In the genomic region with DNA sequence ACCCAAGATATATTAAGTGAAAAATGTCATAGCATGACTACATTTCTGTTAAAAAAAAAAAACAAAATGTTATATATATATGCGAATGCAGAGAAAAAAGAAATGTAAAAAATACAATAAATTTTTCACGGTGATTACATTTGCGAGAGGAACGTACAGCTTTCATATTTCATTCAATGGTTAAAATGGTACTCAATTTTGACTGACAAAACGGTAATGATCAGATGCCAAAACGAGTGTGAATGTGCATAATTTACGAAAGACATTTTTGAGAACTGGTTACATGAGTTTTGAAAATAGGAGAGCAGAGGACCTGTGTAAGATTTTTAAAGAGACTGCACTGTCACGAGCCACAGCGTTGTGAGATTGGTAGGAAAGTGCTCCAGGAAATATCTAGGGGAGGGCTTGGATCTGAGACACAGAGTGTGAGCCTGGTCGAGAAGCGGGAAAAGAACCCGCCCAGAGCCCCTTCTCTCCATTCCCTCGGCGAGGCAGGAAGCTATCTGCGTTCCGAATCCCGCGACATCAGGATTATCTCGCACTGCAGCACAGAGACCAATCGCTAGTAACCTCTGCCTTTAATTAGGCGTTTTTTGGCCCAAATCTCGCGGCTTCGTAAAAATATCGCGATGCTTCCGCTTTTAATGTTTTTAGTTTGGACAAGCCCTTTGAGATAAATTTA, we compare ENCODE assay signal across 8 cellular contexts.
DNase-seq lines count a peak whose midpoint lies in the region; ATAC-seq and TF ChIP-seq lines count a peak whose summit lies in the region.

No MANE protein-coding gene starts in this region.

- peak overlapping the region; percentile 90 for H3K27ac ChIP-seq in cingulate gyrus (ENCODE audit: low read depth, low read length)

- peak; percentile 78 for ATAC-seq in HG03432 (IDR thresholded peaks at IDR 0.05; ENCODE audit: unreplicated experiment)

- DNase-seq in Ammon's horn (ENCODE audit: low spot score) (peak; percentile 95), NCI-H510A (lab: John Stamatoyannopoulos, UW) (peak; percentile 80), kidney glomerular epithelial cell (lab: John Stamatoyannopoulos, UW) (peak; percentile 87)
- DNase-seq in activated CD4-positive, alpha-beta T cell treated with anti-CD3 and anti-CD28 coated beads for 24 hours (ENCODE audit: low read depth in 2 of 2), result peak; percentile 81 to 87
- DNase-seq in stimulated activated CD4-positive, alpha-beta T cell treated with anti-CD3 and anti-CD28 coated beads, Interleukin-15, amount 100 ng/mL, for 48 hours (ENCODE audit: low read depth in 2 of 2), result peak; percentile 82 to 90

- peak; percentile 90 for TF ChIP-seq POLR2A in GM19099 (IDR thresholded peaks at IDR 0.05; ENCODE audit: extremely low read depth, insufficient read length, low read depth)

Comparison
In these comparisons a context has a peak if more than half of its experiments do, and no peak if none do; other contexts are left out.
1. Peak in every context shown above with its lines: DNase-seq, ATAC-seq and H3K27ac ChIP-seq.